In the genomic region with DNA sequence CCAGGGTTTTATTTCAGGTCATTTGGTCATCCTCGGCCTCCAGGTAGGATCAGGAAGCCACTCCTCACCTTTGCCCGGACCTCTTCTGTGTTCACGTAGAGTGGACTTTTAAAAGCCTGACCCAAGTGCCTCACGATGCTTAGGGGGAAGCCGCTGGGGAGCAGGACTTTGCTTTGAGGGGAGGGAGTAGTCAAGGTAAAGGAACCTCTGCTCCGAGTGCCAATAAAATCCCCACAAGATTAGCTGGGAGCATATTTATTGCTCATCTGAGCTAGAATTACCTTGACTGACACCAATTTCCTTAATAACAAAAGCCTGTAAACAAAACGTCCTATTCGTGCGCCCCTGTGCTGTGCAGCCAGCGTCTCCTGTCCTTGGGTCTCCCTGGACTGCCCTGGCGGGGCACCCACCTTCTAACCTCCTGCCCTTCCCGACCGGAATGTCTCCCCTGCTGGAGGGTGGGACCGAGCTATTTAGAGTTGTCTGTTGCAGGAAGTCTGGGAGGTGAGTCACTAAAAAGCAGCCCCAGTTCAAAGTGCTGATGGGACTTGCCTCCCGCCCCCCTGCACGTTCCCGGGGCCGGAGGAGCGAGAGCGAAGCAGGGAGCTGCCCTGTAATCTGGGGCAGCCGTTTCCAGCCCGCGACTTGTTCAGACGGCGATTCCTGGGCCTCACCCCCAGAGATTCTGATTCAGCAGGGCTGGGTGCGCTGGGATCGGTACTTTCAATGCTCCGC, we compare ENCODE assay signal across 8 cellular contexts. TPM values are rescaled to one million over a fixed set of nuclear protein-coding genes. Genes with fewer than 3 reads are reported as not detected.
DNase-seq lines count a peak whose midpoint lies in the region; ATAC-seq and TF ChIP-seq lines count a peak whose summit lies in the region.

No MANE protein-coding gene starts in this region.

- TF ChIP-seq CTCF in WTC11 (IDR thresholded peaks at IDR 0.05), result no peak

- peak overlapping the region; percentile 98 for H3K4me3 Mint-ChIP-seq in WTC11

- H3K4me1 Mint-ChIP-seq in WTC11, result peaks cover 59% of the 10 kb centered on the region

- no peaks in the 10 kb centered on the region for H3K27me3 Mint-ChIP-seq in WTC11 (ENCODE audit: low read depth)

- H3K27ac ChIP-seq in layer of hippocampus (ENCODE audit: low read depth, low read length), result peak overlapping the region; percentile 88

- peak; percentile 20 for ATAC-seq in WTC11

- POLR2A ChIA-PET in WTC11 (lab: Charles Lee), result interaction anchor here (1.1 to 6.0 kb wide), 3 partner anchors 11 to 153 kb away, joined by 3 to 60 read pairs (median 5); no protein-coding TSS in a partner anchor

- H3K36me3 Mint-ChIP-seq in WTC11, result no peaks in the 10 kb centered on the region

- CTCF ChIA-PET in WTC11 (lab: Charles Lee), result interaction anchor here (1.1 to 8.3 kb wide), 11 partner anchors 11 to 495 kb away, joined by 3 to 107 read pairs (median 14); no protein-coding TSS in a partner anchor

- peak overlapping the region; percentile 96 for H3K27ac Mint-ChIP-seq in WTC11

- no peaks in the 10 kb centered on the region for H3K9me3 Mint-ChIP-seq in WTC11

- DNase-seq in Ammon's horn (ENCODE audit: low spot score) (peak; percentile 47), HuH-7 (ENCODE audit: low spot score) (peak; percentile 84), WTC11 (ENCODE audit: low spot score) (peak; percentile 64), GM19240 (ENCODE audit: insufficient read length, low spot score) (no peak), OCI-M2 (lab: John Stamatoyannopoulos, UW; ENCODE audit: unreplicated experiment) (no peak)
- peak; percentile 52 for DNase-seq in central memory CD4-positive, alpha-beta T cell
- peak; percentile 83 for DNase-seq in stimulated activated CD4-positive, alpha-beta T cell treated with anti-CD3 and anti-CD28 coated beads, Interleukin-15, amount 100 ng/mL, for 24 hours

- H3K27me3 ChIP-seq in layer of hippocampus (ENCODE audit: control insufficient read depth, insufficient read depth, low read length), result peaks cover 6% of the 10 kb centered on the region

TF ChIP-seq in WTC11, 78 proteins besides CTCF, POLR2A, EP300 and RAD21 (continues in another document):
- TF ChIP-seq, protein P1, sequence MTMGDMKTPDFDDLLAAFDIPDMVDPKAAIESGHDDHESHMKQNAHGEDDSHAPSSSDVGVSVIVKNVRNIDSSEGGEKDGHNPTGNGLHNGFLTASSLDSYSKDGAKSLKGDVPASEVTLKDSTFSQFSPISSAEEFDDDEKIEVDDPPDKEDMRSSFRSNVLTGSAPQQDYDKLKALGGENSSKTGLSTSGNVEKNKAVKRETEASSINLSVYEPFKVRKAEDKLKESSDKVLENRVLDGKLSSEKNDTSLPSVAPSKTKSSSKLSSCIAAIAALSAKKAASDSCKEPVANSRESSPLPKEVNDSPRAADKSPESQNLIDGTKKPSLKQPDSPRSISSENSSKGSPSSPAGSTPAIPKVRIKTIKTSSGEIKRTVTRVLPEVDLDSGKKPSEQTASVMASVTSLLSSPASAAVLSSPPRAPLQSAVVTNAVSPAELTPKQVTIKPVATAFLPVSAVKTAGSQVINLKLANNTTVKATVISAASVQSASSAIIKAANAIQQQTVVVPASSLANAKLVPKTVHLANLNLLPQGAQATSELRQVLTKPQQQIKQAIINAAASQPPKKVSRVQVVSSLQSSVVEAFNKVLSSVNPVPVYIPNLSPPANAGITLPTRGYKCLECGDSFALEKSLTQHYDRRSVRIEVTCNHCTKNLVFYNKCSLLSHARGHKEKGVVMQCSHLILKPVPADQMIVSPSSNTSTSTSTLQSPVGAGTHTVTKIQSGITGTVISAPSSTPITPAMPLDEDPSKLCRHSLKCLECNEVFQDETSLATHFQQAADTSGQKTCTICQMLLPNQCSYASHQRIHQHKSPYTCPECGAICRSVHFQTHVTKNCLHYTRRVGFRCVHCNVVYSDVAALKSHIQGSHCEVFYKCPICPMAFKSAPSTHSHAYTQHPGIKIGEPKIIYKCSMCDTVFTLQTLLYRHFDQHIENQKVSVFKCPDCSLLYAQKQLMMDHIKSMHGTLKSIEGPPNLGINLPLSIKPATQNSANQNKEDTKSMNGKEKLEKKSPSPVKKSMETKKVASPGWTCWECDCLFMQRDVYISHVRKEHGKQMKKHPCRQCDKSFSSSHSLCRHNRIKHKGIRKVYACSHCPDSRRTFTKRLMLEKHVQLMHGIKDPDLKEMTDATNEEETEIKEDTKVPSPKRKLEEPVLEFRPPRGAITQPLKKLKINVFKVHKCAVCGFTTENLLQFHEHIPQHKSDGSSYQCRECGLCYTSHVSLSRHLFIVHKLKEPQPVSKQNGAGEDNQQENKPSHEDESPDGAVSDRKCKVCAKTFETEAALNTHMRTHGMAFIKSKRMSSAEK (CRISPR knock-in tag; IDR thresholded peaks at IDR 0.05; ENCODE audit: borderline replicate concordance), result no peak
- TF ChIP-seq, protein P2, sequence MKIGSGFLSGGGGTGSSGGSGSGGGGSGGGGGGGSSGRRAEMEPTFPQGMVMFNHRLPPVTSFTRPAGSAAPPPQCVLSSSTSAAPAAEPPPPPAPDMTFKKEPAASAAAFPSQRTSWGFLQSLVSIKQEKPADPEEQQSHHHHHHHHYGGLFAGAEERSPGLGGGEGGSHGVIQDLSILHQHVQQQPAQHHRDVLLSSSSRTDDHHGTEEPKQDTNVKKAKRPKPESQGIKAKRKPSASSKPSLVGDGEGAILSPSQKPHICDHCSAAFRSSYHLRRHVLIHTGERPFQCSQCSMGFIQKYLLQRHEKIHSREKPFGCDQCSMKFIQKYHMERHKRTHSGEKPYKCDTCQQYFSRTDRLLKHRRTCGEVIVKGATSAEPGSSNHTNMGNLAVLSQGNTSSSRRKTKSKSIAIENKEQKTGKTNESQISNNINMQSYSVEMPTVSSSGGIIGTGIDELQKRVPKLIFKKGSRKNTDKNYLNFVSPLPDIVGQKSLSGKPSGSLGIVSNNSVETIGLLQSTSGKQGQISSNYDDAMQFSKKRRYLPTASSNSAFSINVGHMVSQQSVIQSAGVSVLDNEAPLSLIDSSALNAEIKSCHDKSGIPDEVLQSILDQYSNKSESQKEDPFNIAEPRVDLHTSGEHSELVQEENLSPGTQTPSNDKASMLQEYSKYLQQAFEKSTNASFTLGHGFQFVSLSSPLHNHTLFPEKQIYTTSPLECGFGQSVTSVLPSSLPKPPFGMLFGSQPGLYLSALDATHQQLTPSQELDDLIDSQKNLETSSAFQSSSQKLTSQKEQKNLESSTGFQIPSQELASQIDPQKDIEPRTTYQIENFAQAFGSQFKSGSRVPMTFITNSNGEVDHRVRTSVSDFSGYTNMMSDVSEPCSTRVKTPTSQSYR (CRISPR knock-in tag; IDR thresholded peaks at IDR 0.05), result no peak
- peak; percentile 60; the same call in 1 of the 2 replicates for TF ChIP-seq GABPB1 (CRISPR knock-in tag; IDR thresholded peaks at IDR 0.05)
- TF ChIP-seq ELF4 (CRISPR knock-in tag; IDR thresholded peaks at IDR 0.05; ENCODE audit: low read depth), result no peak
- 0 out of 2 replicates have a peak, but pooled peaks have one; percentile 19 for TF ChIP-seq SP1 (CRISPR knock-in tag; conservative IDR thresholded peaks at IDR 0.05)
- TF ChIP-seq, protein P3, sequence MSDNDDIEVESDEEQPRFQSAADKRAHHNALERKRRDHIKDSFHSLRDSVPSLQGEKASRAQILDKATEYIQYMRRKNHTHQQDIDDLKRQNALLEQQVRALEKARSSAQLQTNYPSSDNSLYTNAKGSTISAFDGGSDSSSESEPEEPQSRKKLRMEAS (CRISPR knock-in tag; IDR thresholded peaks at IDR 0.05), result peak; percentile 73
- TF ChIP-seq, protein P4, sequence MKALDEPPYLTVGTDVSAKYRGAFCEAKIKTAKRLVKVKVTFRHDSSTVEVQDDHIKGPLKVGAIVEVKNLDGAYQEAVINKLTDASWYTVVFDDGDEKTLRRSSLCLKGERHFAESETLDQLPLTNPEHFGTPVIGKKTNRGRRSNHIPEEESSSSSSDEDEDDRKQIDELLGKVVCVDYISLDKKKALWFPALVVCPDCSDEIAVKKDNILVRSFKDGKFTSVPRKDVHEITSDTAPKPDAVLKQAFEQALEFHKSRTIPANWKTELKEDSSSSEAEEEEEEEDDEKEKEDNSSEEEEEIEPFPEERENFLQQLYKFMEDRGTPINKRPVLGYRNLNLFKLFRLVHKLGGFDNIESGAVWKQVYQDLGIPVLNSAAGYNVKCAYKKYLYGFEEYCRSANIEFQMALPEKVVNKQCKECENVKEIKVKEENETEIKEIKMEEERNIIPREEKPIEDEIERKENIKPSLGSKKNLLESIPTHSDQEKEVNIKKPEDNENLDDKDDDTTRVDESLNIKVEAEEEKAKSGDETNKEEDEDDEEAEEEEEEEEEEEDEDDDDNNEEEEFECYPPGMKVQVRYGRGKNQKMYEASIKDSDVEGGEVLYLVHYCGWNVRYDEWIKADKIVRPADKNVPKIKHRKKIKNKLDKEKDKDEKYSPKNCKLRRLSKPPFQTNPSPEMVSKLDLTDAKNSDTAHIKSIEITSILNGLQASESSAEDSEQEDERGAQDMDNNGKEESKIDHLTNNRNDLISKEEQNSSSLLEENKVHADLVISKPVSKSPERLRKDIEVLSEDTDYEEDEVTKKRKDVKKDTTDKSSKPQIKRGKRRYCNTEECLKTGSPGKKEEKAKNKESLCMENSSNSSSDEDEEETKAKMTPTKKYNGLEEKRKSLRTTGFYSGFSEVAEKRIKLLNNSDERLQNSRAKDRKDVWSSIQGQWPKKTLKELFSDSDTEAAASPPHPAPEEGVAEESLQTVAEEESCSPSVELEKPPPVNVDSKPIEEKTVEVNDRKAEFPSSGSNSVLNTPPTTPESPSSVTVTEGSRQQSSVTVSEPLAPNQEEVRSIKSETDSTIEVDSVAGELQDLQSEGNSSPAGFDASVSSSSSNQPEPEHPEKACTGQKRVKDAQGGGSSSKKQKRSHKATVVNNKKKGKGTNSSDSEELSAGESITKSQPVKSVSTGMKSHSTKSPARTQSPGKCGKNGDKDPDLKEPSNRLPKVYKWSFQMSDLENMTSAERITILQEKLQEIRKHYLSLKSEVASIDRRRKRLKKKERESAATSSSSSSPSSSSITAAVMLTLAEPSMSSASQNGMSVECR (CRISPR knock-in tag; IDR thresholded peaks at IDR 0.05; ENCODE audit: borderline replicate concordance), result peak; percentile 34; the same call in 1 of the 2 replicates
- no peak for TF ChIP-seq ZNF232 (CRISPR knock-in tag; IDR thresholded peaks at IDR 0.05)
- TF ChIP-seq, protein P5, sequence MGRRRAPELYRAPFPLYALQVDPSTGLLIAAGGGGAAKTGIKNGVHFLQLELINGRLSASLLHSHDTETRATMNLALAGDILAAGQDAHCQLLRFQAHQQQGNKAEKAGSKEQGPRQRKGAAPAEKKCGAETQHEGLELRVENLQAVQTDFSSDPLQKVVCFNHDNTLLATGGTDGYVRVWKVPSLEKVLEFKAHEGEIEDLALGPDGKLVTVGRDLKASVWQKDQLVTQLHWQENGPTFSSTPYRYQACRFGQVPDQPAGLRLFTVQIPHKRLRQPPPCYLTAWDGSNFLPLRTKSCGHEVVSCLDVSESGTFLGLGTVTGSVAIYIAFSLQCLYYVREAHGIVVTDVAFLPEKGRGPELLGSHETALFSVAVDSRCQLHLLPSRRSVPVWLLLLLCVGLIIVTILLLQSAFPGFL (CRISPR knock-in tag; IDR thresholded peaks at IDR 0.05; ENCODE audit: borderline replicate concordance), result 0 out of 2 replicates have a peak, but pooled peaks have one; percentile 46
- TF ChIP-seq ETV6 (CRISPR knock-in tag; IDR thresholded peaks at IDR 0.05), result peak; percentile 36; the same call in 1 of the 2 replicates

RNA-seq across cellular contexts. Expression of a gene that starts 0.8 kb away (rescaled TPM):
- total RNA-seq in WTC11 (2021), result 37.6 to 37.9 TPM (median 37.7 TPM) in 3 replicates

RNA-seq across cellular contexts. Expression of a gene that starts 25.1 kb away (rescaled TPM):
- total RNA-seq in WTC11 (2021), result 0.11 TPM in 1 of 3 replicates, not detected in the others

Comparison
In these comparisons a context has a peak if more than half of its experiments do, and no peak if none do; other contexts are left out.
1. DNase-seq: peak in Ammon's horn (single experiment), HuH-7 (single experiment), WTC11 (single experiment), central memory CD4-positive, alpha-beta T cell (single experiment) and stimulated activated CD4-positive, alpha-beta T cell treated with anti-CD3 and anti-CD28 coated beads, Interleukin-15, amount 100 ng/mL, for 24 hours (single experiment); none in GM19240 (single experiment) and OCI-M2 (single experiment).